ENCODE assay signal across 1 cellular context in genomic region chr1:42171679-42172266, GRCh38.
TF ChIP-seq lines count a peak whose summit lies in the region.

No MANE protein-coding gene starts in this region.

TF ChIP-seq in GM12878, 131 proteins besides CTCF, POLR2A, EP300 and RAD21:
- TF ChIP-seq POLR2AphosphoS5 (IDR thresholded peaks at IDR 0.05; ENCODE audit: low read length) (peak; percentile 23; the same call in 1 of the 2 replicates), BACH1 (IDR thresholded peaks at IDR 0.05; ENCODE audit: borderline replicate concordance) (no peak)
